Comparison of ENCODE assay signal across 8 cellular contexts in the genomic region with DNA sequence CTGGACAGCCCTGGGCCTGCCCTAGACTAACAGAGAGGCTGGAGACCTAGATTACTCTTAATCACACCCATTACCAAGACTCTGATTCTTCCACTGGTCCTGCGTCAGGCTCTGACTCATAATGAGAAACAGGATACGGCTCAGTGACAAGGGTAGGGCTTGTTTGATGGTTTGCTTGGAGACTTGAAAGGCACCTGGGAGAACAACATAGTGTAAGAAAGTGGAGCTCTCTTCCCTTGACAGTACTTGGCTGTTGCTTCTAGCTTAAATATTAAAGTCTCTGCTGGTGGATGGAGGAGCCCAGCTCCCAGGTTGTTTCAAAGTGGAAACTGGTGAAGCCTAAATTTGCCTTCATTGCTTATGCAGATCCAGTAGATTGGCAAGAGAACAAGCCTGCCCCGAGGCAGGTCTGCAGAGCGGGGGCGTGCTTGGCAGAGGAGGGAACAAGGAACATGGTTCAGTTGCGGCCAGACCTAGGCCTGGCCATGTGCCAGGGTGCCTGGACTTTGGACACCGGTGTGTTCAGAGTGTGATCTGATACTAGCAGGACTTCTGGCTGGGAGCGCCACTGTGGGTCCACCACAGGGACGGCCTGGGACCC.
DNase-seq lines count a peak whose midpoint lies in the region; ATAC-seq, FAIRE-seq and TF ChIP-seq lines count a peak whose summit lies in the region.

No MANE protein-coding gene starts in this region.

- H3K4me3 ChIP-seq in fibroblast of lung (replicated peaks in 1 of 4; ENCODE audit: control extremely low read depth in 1 of 4, insufficient read depth in 1 of 4, low read depth in 3 of 4, low read length in 4 of 4) = no peak overlapping the region
- H3K4me3 ChIP-seq in right atrium auricular region = no peak overlapping the region

- peak; percentile 7 for DNase-seq in activated CD4-positive, alpha-beta T cell treated with anti-CD3 and anti-CD28 coated beads, Interleukin-2, amount 50 U/mL, for 1 hour
- no peak for DNase-seq in activated CD4-positive, alpha-beta T cell treated with anti-CD3 and anti-CD28 coated beads, Interleukin-2, amount 50 U/mL, for 48 hours
- peak; percentile 95 for DNase-seq in RKO (ENCODE audit: low spot score)
- DNase-seq in fibroblast of lung (ENCODE audit: low read depth in 2 of 2) = peak; percentile 82 to 94
- DNase-seq in urothelium cell line (ENCODE audit: low spot score) = peak; percentile 75
- DNase-seq in activated T-cell treated with anti-CD3 and anti-CD28 coated beads for 4 hours = no peak
- no peak for DNase-seq in right atrium auricular region (ENCODE audit: low spot score)

- H3K4me1 ChIP-seq in fibroblast of lung (ENCODE audit: control insufficient read depth, extremely low read depth, insufficient read depth, low read length) (peaks cover 34% of the 10 kb centered on the region), right atrium auricular region (no peaks in the 10 kb centered on the region)

- H2AFZ ChIP-seq in fibroblast of lung (ENCODE audit: low read length) = peak overlapping the region; percentile 37

- H3K4me2 ChIP-seq in fibroblast of lung (ENCODE audit: extremely low read depth, insufficient read depth, low read length) = peak overlapping the region; percentile 59

- H3K27ac ChIP-seq in fibroblast of lung (ENCODE audit: insufficient read depth, low read length) (peak overlapping the region; percentile 82), right atrium auricular region (no peak overlapping the region)

- H4K20me1 ChIP-seq in fibroblast of lung (ENCODE audit: control insufficient read depth, extremely low read depth, insufficient read depth, low read length) = no peaks in the 10 kb centered on the region

- H3K36me3 ChIP-seq in fibroblast of lung (ENCODE audit: control insufficient read depth, insufficient read depth, low read length) = no peaks in the 10 kb centered on the region
- no peaks in the 10 kb centered on the region for H3K36me3 ChIP-seq in right atrium auricular region

- no peak for ATAC-seq in GM19397 (IDR thresholded peaks at IDR 0.05; ENCODE audit: unreplicated experiment)

- H3K27me3 ChIP-seq in fibroblast of lung (ENCODE audit: control insufficient read depth, insufficient read depth, low read length) (no peaks in the 10 kb centered on the region), right atrium auricular region (no peaks in the 10 kb centered on the region)

- H3K79me2 ChIP-seq in fibroblast of lung (ENCODE audit: control insufficient read depth, insufficient read depth, low read length) = no peaks in the 10 kb centered on the region

- H3K9me3 ChIP-seq in fibroblast of lung (ENCODE audit: control insufficient read depth, insufficient read depth, low read depth, low read length) (no peaks in the 10 kb centered on the region), right atrium auricular region (peaks cover 0 to 19% of the 10 kb centered on the region in 2 donors)

- peak; percentile 61 for FAIRE-seq in urothelium cell line (lab: Jason Lieb, UNC)

- no peak overlapping the region for H3K9ac ChIP-seq in fibroblast of lung (ENCODE audit: insufficient read depth, low read length)

- TF ChIP-seq CTCF in fibroblast of lung (conservative IDR thresholded peaks at IDR 0.05 in 1 of 2, IDR thresholded peaks at IDR 0.05 in 1 of 2; ENCODE audit: low read depth in 1 of 2, low read length in 2 of 2) (no peak), right atrium auricular region (IDR thresholded peaks at IDR 0.05) (no peak)

Comparison
In these comparisons a context has a peak if more than half of its experiments do, and no peak if none do; other contexts are left out.
1. DNase-seq: peak in activated CD4-positive, alpha-beta T cell treated with anti-CD3 and anti-CD28 coated beads, Interleukin-2, amount 50 U/mL, for 1 hour (single experiment), RKO (single experiment), fibroblast of lung (2 of 2) and urothelium cell line (single experiment); none in activated CD4-positive, alpha-beta T cell treated with anti-CD3 and anti-CD28 coated beads, Interleukin-2, amount 50 U/mL, for 48 hours (0 of 2), activated T-cell treated with anti-CD3 and anti-CD28 coated beads for 4 hours (single experiment) and right atrium auricular region (single experiment).